Comparison of ENCODE assay signal across 9 cellular contexts in genomic region chr2:149339324-149339723, GRCh38. TPM values are rescaled to one million over a fixed set of nuclear protein-coding genes. Genes with fewer than 3 reads are reported as not detected.
"Had no signal": no experiment of that assay in that cellular context is flagged by ENCODE, and none has a peak within 500 bp of the region (broad histone marks: within the 10 kb centered on the region; RNA-seq: fewer than 3 reads in every experiment).

No MANE protein-coding gene starts in this region.

- FAIRE-seq: H54, HepG2 had no signal

- H3K9ac ChIP-seq: GM23248 had no signal

- H3K4me3 ChIP-seq: GM23248 had no signal

- H2AFZ ChIP-seq: GM23248 had no signal

- H3K27ac ChIP-seq: GM23248, HL-60 had no signal

- ATAC-seq: HepG2 had no signal

- DNase-seq: GM23248, GOT3, H9, HCEC 1CT, KBM-7 had no signal

RNA-seq across cellular contexts. Expression of gene LYPD6, which starts 8.9 kb away (rescaled TPM):
- polyA plus RNA-seq: IgD-negative memory B cell had no signal
